In the genomic region with DNA sequence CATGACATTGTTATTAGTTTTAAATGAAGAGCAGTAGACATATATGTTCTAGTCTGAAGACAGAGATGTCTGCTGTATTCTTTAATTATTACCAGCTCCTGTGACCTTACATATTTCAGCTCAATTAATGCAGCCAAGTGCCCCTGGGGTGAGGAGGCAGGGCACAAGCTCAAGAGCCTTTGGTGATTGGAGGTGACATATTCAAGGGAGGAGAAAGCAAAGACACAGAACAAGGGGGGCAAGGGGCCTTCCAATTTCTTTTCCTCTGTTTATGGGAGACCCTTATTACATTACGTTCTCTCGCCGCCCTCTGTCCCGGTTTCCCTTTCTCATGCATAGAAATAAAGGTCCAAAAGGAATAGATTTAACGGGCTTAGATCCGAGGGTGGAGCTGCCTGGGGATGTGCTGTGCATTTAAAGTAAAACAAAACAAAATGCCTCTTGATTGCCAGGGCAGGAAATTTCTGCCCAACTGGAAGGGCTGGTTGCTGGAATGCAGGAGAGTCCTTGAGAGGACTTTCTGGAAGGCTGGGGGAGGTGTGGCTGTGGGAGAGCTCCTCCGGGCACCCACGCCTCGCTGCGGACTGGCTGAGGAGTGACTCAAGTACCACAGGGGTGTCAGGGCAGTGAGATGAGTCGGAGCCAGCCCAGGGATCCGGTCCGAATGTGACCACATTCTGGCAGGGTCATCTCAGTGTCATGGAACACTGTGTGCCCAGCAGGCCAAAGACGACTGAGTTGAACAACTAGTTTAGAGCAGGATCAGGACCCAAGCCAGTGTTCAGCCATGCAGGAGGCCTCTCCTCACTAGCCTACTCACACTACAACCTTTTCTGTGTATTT, we compare ENCODE assay signal across 8 cellular contexts. TPM values are rescaled to one million over a fixed set of nuclear protein-coding genes. Genes with fewer than 3 reads are reported as not detected.
DNase-seq lines count a peak whose midpoint lies in the region; ATAC-seq and TF ChIP-seq lines count a peak whose summit lies in the region.
"Had no signal": no experiment of that assay in that cellular context is flagged by ENCODE, and none has a peak within 500 bp of the region (broad histone marks: within the 10 kb centered on the region; RNA-seq: fewer than 3 reads in every experiment).

No MANE protein-coding gene starts in this region.

- TF ChIP-seq CTCF in mammary epithelial cell (conservative IDR thresholded peaks at IDR 0.05 in 1 of 2, IDR thresholded peaks at IDR 0.05 in 1 of 2; ENCODE audit: extremely low read depth in 1 of 2, insufficient read depth in 1 of 2, low read depth in 1 of 2, low read length in 2 of 2) (peak in 1 of 2 donors; percentile 42), left lung (IDR thresholded peaks at IDR 0.05) (peak; percentile 12 to 30), upper lobe of right lung (IDR thresholded peaks at IDR 0.05) (peak; percentile 53)

- WGBS in mammary epithelial cell (ENCODE audit: low coverage, missing lambda C conversion rate), result 8% methylated on average over 14 of the region's 14 CpGs

- peak; percentile 96 for ATAC-seq in left lung
- ATAC-seq in upper lobe of right lung, result peak; percentile 98
- ATAC-seq in GM19035 (IDR thresholded peaks at IDR 0.05; ENCODE audit: unreplicated experiment), result no peak
- ATAC-seq in GM18870 (IDR thresholded peaks at IDR 0.05; ENCODE audit: unreplicated experiment), result no peak

- H3K4me1 ChIP-seq in mammary epithelial cell (ENCODE audit: insufficient read depth, low read length), result peaks cover 45% of the 10 kb centered on the region
- peaks cover 7 to 12% of the 10 kb centered on the region in 2 donors for H3K4me1 ChIP-seq in left lung
- H3K4me1 ChIP-seq in upper lobe of right lung, result peaks cover 12% of the 10 kb centered on the region

- in situ Hi-C loops in mammary epithelial cell (cut with MboI; ENCODE audit: low sequenced_read_pairs in 2 of 2), result no loop called here

- no peaks in the 10 kb centered on the region for H3K36me3 ChIP-seq in mammary epithelial cell (ENCODE audit: insufficient read depth, low read length)
- H3K36me3 ChIP-seq in left lung, result no peaks in the 10 kb centered on the region
- H3K36me3 ChIP-seq in upper lobe of right lung, result no peaks in the 10 kb centered on the region

- H3K79me2 ChIP-seq in mammary epithelial cell (ENCODE audit: insufficient read depth, low read length), result no peaks in the 10 kb centered on the region

- CTCF ChIA-PET in mammary epithelial cell (lab: Charles Lee; ENCODE audit: low non-redundant PET), result interaction anchor here (0.6 to 1.1 kb wide), 4 partner anchors 33 to 61 kb away, joined by 3 to 6 read pairs (median 4); a partner anchor contains a TSS

- peak overlapping the region; percentile 80 for H3K27ac ChIP-seq in mammary epithelial cell (ENCODE audit: insufficient read depth, low read depth, low read length)
- peak overlapping the region; percentile 71 to 77 for H3K27ac ChIP-seq in left lung
- peak overlapping the region; percentile 85 for H3K27ac ChIP-seq in upper lobe of right lung

- peak overlapping the region; percentile 63 for H3K9ac ChIP-seq in mammary epithelial cell (ENCODE audit: insufficient read depth, low read length)

- H3K27me3 ChIP-seq in mammary epithelial cell (ENCODE audit: insufficient read depth, low read length) (no peaks in the 10 kb centered on the region), left lung (no peaks in the 10 kb centered on the region), upper lobe of right lung (no peaks in the 10 kb centered on the region)

- DNase-seq in HT-29 (ENCODE audit: low spot score), result peak; percentile 94
- DNase-seq in mammary epithelial cell, result peak; percentile 96
- peak; percentile 89 for DNase-seq in left lung
- peak; percentile 93 for DNase-seq in upper lobe of right lung
- DNase-seq in stimulated activated CD4-positive, alpha-beta T cell treated with anti-CD3 and anti-CD28 coated beads, Interleukin-15, amount 100 ng/mL, for 24 hours, result no peak
- DNase-seq: activated CD4-positive, CD25-positive, alpha-beta regulatory T cell treated with anti-CD3 and anti-CD28 coated beads, Interleukin-2, amount 50 U/mL, for 72 hours had no signal

- intact Hi-C loops in mammary epithelial cell (cut with micrococcal nuclease), result loop anchor here (1.0 to 2.0 kb wide), 4 partner anchors 37 to 99 kb away; a partner anchor contains a TSS
- intact Hi-C loops in left lung (cut with DNase I), result no loop called here
- intact Hi-C loops in upper lobe of right lung (cut with DNase I), result no loop called here

- dilution Hi-C loops in mammary epithelial cell (cut with HindIII; ENCODE audit: low sequenced_read_pairs), result no loop called here

- peak overlapping the region; percentile 47 for H2AFZ ChIP-seq in mammary epithelial cell (ENCODE audit: low read depth, low read length)

- H3K4me3 ChIP-seq in mammary epithelial cell (replicated peaks in 1 of 3; ENCODE audit: insufficient read depth in 1 of 3, low read depth in 2 of 3, low read length in 3 of 3) (peak overlapping the region in 2 of 3 experiments; percentile 8 to 24), left lung (peak overlapping the region in 1 of 2 donors; percentile 5), upper lobe of right lung (peak overlapping the region; percentile 31)

- H4K20me1 ChIP-seq in mammary epithelial cell (ENCODE audit: insufficient read depth, low read length), result no peaks in the 10 kb centered on the region

- no peaks in the 10 kb centered on the region for H3K9me3 ChIP-seq in mammary epithelial cell (replicated peaks; ENCODE audit: insufficient read depth, low read length)
- H3K9me3 ChIP-seq in left lung, result no peaks in the 10 kb centered on the region
- H3K9me3 ChIP-seq in upper lobe of right lung, result no peaks in the 10 kb centered on the region

- BruUV-seq in mammary epithelial cell (replicated peaks; lab: Mats Ljungman, UMichigan), result TSS peak; percentile 54

- H3K4me2 ChIP-seq in mammary epithelial cell (ENCODE audit: insufficient read depth, low read depth, low read length), result peak overlapping the region; percentile 78

RNA-seq across cellular contexts. Expression of a gene that starts 32.1 kb away (rescaled TPM):
- total RNA-seq in HT-29 (2014; rRNA removed; shearing (Covaris generic)), result not detected in 2 replicates
- total RNA-seq in mammary epithelial cell (not detected), left lung (under 1 TPM in 1 of 2 donors, not detected in 1; 0.26 TPM), upper lobe of right lung (not detected)
- polyA plus RNA-seq in mammary epithelial cell, result 0.06 TPM
- polyA minus RNA-seq in mammary epithelial cell, result not detected

Comparison
In these comparisons a context has a peak if more than half of its experiments do, and no peak if none do; other contexts are left out.
1. ATAC-seq: peak in left lung (single experiment) and upper lobe of right lung (single experiment); none in GM19035 (single experiment) and GM18870 (single experiment).
2. Peak in every context shown above with its lines, with median percentiles within 50 percentile points of each other: H3K27ac ChIP-seq.